In genomic region chr11:105642870-105643269, GRCh38 we compare ENCODE assay signal across 21 cellular contexts. TPM values are rescaled to one million over a fixed set of nuclear protein-coding genes. Genes with fewer than 3 reads are reported as not detected.
DNase-seq lines count a peak whose midpoint lies in the region; ATAC-seq and TF ChIP-seq lines count a peak whose summit lies in the region.
"Had no signal": no experiment of that assay in that cellular context is flagged by ENCODE, and none has a peak within 500 bp of the region (broad histone marks: within the 10 kb centered on the region; RNA-seq: fewer than 3 reads in every experiment).

No MANE protein-coding gene starts in this region.

- no peak overlapping the region for H3K4me2 ChIP-seq in mesendoderm (ENCODE audit: low read length)

- no peak overlapping the region for H3K18ac ChIP-seq in mesendoderm (ENCODE audit: low read length)

- no peak overlapping the region for H2BK120ac ChIP-seq in mesendoderm (ENCODE audit: low read depth, low read length)

- no peak overlapping the region for H4K5ac ChIP-seq in mesendoderm (ENCODE audit: low read length)

- intact Hi-C loops in left colon (cut with DNase I, micrococcal nuclease), result no loop called here
- intact Hi-C loops in dorsolateral prefrontal cortex (cut with DNase I), result no loop called here
- intact Hi-C loops in sigmoid colon (cut with DNase I), result no loop called here

- no peaks in the 10 kb centered on the region for H3K27me3 ChIP-seq in dorsolateral prefrontal cortex
- H3K27me3 ChIP-seq in mesendoderm (ENCODE audit: insufficient read depth, low read length, poor library complexity), result no peaks in the 10 kb centered on the region
- no peaks in the 10 kb centered on the region for H3K27me3 ChIP-seq in sigmoid colon

- no peak overlapping the region for H3K4ac ChIP-seq in mesendoderm (ENCODE audit: low read depth, low read length)

- H3K23ac ChIP-seq in mesendoderm (ENCODE audit: low read length), result no peak overlapping the region

- H3K79me1 ChIP-seq in mesendoderm (ENCODE audit: low read length), result no peaks in the 10 kb centered on the region

- no peak overlapping the region for H3K4me3 Mint-ChIP-seq in stimulated activated effector memory CD8-positive, alpha-beta T cell treated with anti-CD3 and anti-CD28 coated beads, Interleukin-12 subunit alpha, Interleukin-12 subunit beta, amount 100 ng/mL, for 72 hours
- H3K4me3 Mint-ChIP-seq: CD4-positive, alpha-beta memory T cell; HFFc6 had no signal

- peak; percentile 51 for ATAC-seq in stimulated activated effector memory CD8-positive, alpha-beta T cell treated with anti-CD3 and anti-CD28 coated beads, Interleukin-12 subunit alpha, Interleukin-12 subunit beta, amount 100 ng/mL, for 72 hours
- ATAC-seq in left colon, result no peak

- H2BK15ac ChIP-seq in mesendoderm (replicated peaks; ENCODE audit: low read depth), result no peak overlapping the region

- H3K36me3 ChIP-seq in mesendoderm (ENCODE audit: control insufficient read depth, insufficient read depth, low read length), result no peaks in the 10 kb centered on the region
- H3K36me3 ChIP-seq in sigmoid colon, result no peaks in the 10 kb centered on the region

- TF ChIP-seq EP300 in sigmoid colon (IDR thresholded peaks at IDR 0.05), result no peak

- peaks cover 0 to 2% (median 0%) of the 10 kb centered on the region in 4 donors for H3K9me3 ChIP-seq in sigmoid colon

- no peak overlapping the region for H3K9ac ChIP-seq in mesendoderm (ENCODE audit: low read length)

- H3K56ac ChIP-seq in mesendoderm (ENCODE audit: low read length), result no peak overlapping the region

- no peaks in the 10 kb centered on the region for H3K4me1 Mint-ChIP-seq in stimulated activated effector memory CD8-positive, alpha-beta T cell treated with anti-CD3 and anti-CD28 coated beads, Interleukin-12 subunit alpha, Interleukin-12 subunit beta, amount 100 ng/mL, for 72 hours
- H3K4me1 Mint-ChIP-seq: CD4-positive, alpha-beta memory T cell had no signal

- no peak overlapping the region for H3K4me3 ChIP-seq in fibroblast of villous mesenchyme (ENCODE audit: low read depth, low read length)
- no peak overlapping the region for H3K4me3 ChIP-seq in dorsolateral prefrontal cortex
- H3K4me3 ChIP-seq in mesendoderm (ENCODE audit: low read length), result no peak overlapping the region
- no peak overlapping the region for H3K4me3 ChIP-seq in sigmoid colon

- DNase-seq in HT-29 (ENCODE audit: low spot score) (peak; percentile 11), NAMALWA (ENCODE audit: low spot score) (peak; percentile 18), fibroblast of villous mesenchyme (ENCODE audit: low read depth) (no peak), left colon (no peak), dorsolateral prefrontal cortex (no peak), mesendoderm (no peak), sigmoid colon (no peak)
- no peak for DNase-seq in stimulated activated effector memory CD8-positive, alpha-beta T cell treated with anti-CD3 and anti-CD28 coated beads, Interleukin-12 subunit alpha, Interleukin-12 subunit beta, amount 100 ng/mL, for 72 hours (ENCODE audit: low spot score in 2 of 2)
- DNase-seq: C1 segment of cervical spinal cord; Calu3; CD4-positive, alpha-beta memory T cell; COR-L47; DMS53; DMS79 treated with DMSO at 0.1 percent for 48 hours; GF-D8; GOT3; HFFc6 had no signal

- no peak overlapping the region for H2AK5ac ChIP-seq in mesendoderm (ENCODE audit: low read length)

- TF ChIP-seq POLR2A in sigmoid colon (IDR thresholded peaks at IDR 0.05), result no peak

- TF ChIP-seq CTCF in fibroblast of villous mesenchyme (IDR thresholded peaks at IDR 0.05; ENCODE audit: insufficient read depth, low read depth, low read length) (peak; percentile 4), dorsolateral prefrontal cortex (IDR thresholded peaks at IDR 0.05 in 54 of 56, conservative IDR thresholded peaks at IDR 0.05 in 2 of 56; ENCODE audit: low read depth in 1 of 56, partially characterized antibody in 56 of 56) (no peak), sigmoid colon (IDR thresholded peaks at IDR 0.05) (no peak)

- H3K79me2 ChIP-seq in mesendoderm (ENCODE audit: control insufficient read depth, insufficient read depth, low read length), result no peaks in the 10 kb centered on the region

- H3K27ac ChIP-seq in dorsolateral prefrontal cortex, result no peak overlapping the region
- H3K27ac ChIP-seq in mesendoderm (ENCODE audit: low read depth, low read length), result no peak overlapping the region
- no peak overlapping the region for H3K27ac ChIP-seq in sigmoid colon

- H3K27ac Mint-ChIP-seq in stimulated activated effector memory CD8-positive, alpha-beta T cell treated with anti-CD3 and anti-CD28 coated beads, Interleukin-12 subunit alpha, Interleukin-12 subunit beta, amount 100 ng/mL, for 72 hours, result no peak overlapping the region
- H3K27ac Mint-ChIP-seq: CD4-positive, alpha-beta memory T cell; HFFc6 had no signal

- H3K4me1 ChIP-seq in mesendoderm (ENCODE audit: control insufficient read depth, low read depth, low read length) (no peaks in the 10 kb centered on the region), sigmoid colon (no peaks in the 10 kb centered on the region)

- H4K8ac ChIP-seq in mesendoderm (ENCODE audit: low read depth, low read length), result no peak overlapping the region

- H3K9me3 Mint-ChIP-seq in stimulated activated effector memory CD8-positive, alpha-beta T cell treated with anti-CD3 and anti-CD28 coated beads, Interleukin-12 subunit alpha, Interleukin-12 subunit beta, amount 100 ng/mL, for 72 hours, result no peaks in the 10 kb centered on the region

- no peaks in the 10 kb centered on the region for H3K36me3 Mint-ChIP-seq in stimulated activated effector memory CD8-positive, alpha-beta T cell treated with anti-CD3 and anti-CD28 coated beads, Interleukin-12 subunit alpha, Interleukin-12 subunit beta, amount 100 ng/mL, for 72 hours
- H3K36me3 Mint-ChIP-seq: CD4-positive, alpha-beta memory T cell had no signal

- H2BK5ac ChIP-seq in mesendoderm (ENCODE audit: low read length), result no peak overlapping the region

RNA-seq across cellular contexts. Expression of gene GRIA4, which starts 33.0 kb away (rescaled TPM):
- total RNA-seq in HT-29 (2014; rRNA removed; shearing (Covaris generic)), result not detected in 2 replicates
- total RNA-seq in fibroblast of villous mesenchyme, result 5.2 and 12.2 TPM in 2 replicates
- 1 to 10 TPM in 1 of 2 donors, under 1 TPM in 1; 0.89 to 2.5 TPM for total RNA-seq in left colon
- total RNA-seq in dorsolateral prefrontal cortex, result 100 to 1,000 TPM in 63 of 120 experiments, 10 to 100 TPM in 57; 41.9 to 209 (median 101) TPM
- 1.7 TPM for polyA plus RNA-seq in mesendoderm (2013, experiment 1 of 2)
- polyA plus RNA-seq in mesendoderm (2013, experiment 2 of 2), result 1.3 TPM
- total RNA-seq in sigmoid colon, result 1 to 10 TPM; 1.9 to 6.6 (median 4.3) TPM
- under 1 TPM; 0.23 to 0.60 (median 0.39) TPM for polyA plus RNA-seq in sigmoid colon
- total RNA-seq: A172; A673; Calu3; CD4-positive, alpha-beta memory T cell; G401; HFFc6 had no signal
- polyA plus RNA-seq: BJ; CD4-positive, alpha-beta memory T cell had no signal

Comparison
In these comparisons a context has a peak if more than half of its experiments do, and no peak if none do; other contexts are left out.
1. DNase-seq: peak in HT-29 (single experiment) and NAMALWA (single experiment); none in fibroblast of villous mesenchyme (single experiment), stimulated activated effector memory CD8-positive, alpha-beta T cell treated with anti-CD3 and anti-CD28 coated beads, Interleukin-12 subunit alpha, Interleukin-12 subunit beta, amount 100 ng/mL, for 72 hours (0 of 2), left colon (0 of 2), dorsolateral prefrontal cortex (0 of 10), mesendoderm (single experiment) and sigmoid colon (single experiment).